13 cellular contexts compared by ENCODE assay signal in genomic region chr5:9467199-9468069, GRCh38.
DNase-seq lines count a peak whose midpoint lies in the region; ATAC-seq and TF ChIP-seq lines count a peak whose summit lies in the region.
"Had no signal": no experiment of that assay in that cellular context is flagged by ENCODE, and none has a peak within 500 bp of the region (broad histone marks: within the 10 kb centered on the region; RNA-seq: fewer than 3 reads in every experiment).

No MANE protein-coding gene starts in this region.

- H3K4me1 ChIP-seq in mammary epithelial cell (ENCODE audit: insufficient read depth, low read length) (peaks cover 32% of the 10 kb centered on the region), mucosa of descending colon (ENCODE audit: low read depth) (no peaks in the 10 kb centered on the region), urinary bladder (ENCODE audit: insufficient read depth) (no peaks in the 10 kb centered on the region)

- no peaks in the 10 kb centered on the region for H3K27me3 Mint-ChIP-seq in CD4-positive, alpha-beta T cell
- H3K27me3 Mint-ChIP-seq: activated naive CD4-positive, alpha-beta T cell treated with anti-CD3 and anti-CD28 coated beads, Interleukin-2, amount 50 U/mL, for 24 hours had no signal

- peaks cover 3% of the 10 kb centered on the region for H3K9me3 Mint-ChIP-seq in CD4-positive, alpha-beta T cell

- H3K4me1 Mint-ChIP-seq in CD4-positive, alpha-beta T cell (ENCODE audit: low read depth), result no peaks in the 10 kb centered on the region
- H3K4me1 Mint-ChIP-seq: activated naive CD4-positive, alpha-beta T cell treated with anti-CD3 and anti-CD28 coated beads, Interleukin-2, amount 50 U/mL, for 24 hours had no signal

- H3K36me3 ChIP-seq in MG63 (peaks cover 5% of the 10 kb centered on the region; the same call in 1 of the 2 replicates), mammary epithelial cell (ENCODE audit: insufficient read depth, low read length) (no peaks in the 10 kb centered on the region), mucosa of descending colon (ENCODE audit: low read depth) (no peaks in the 10 kb centered on the region), urinary bladder (ENCODE audit: insufficient read depth) (no peaks in the 10 kb centered on the region)

- H3K79me2 ChIP-seq in mammary epithelial cell (ENCODE audit: insufficient read depth, low read length), result no peaks in the 10 kb centered on the region

- dilution Hi-C loops in mammary epithelial cell (cut with HindIII; ENCODE audit: low sequenced_read_pairs), result no loop called here

- H3K9me3 ChIP-seq in MG63 (no peaks in the 10 kb centered on the region), mammary epithelial cell (replicated peaks; ENCODE audit: insufficient read depth, low read length) (no peaks in the 10 kb centered on the region), mucosa of descending colon (no peaks in the 10 kb centered on the region)
- no peaks in the 10 kb centered on the region for H3K9me3 ChIP-seq in CD4-positive, alpha-beta T cell (ENCODE audit: control insufficient read depth, low read length)

- H3K4me2 ChIP-seq in mammary epithelial cell (ENCODE audit: insufficient read depth, low read depth, low read length), result peak overlapping the region; percentile 78

- H3K27me3 ChIP-seq in MG63 (no peaks in the 10 kb centered on the region), mammary epithelial cell (ENCODE audit: insufficient read depth, low read length) (no peaks in the 10 kb centered on the region)
- H3K27me3 ChIP-seq in CD4-positive, alpha-beta T cell (ENCODE audit: control insufficient read depth, insufficient read depth, low read length), result no peaks in the 10 kb centered on the region

- peak overlapping the region; percentile 82 for H2AFZ ChIP-seq in mammary epithelial cell (ENCODE audit: low read depth, low read length)

- no peak overlapping the region for H3K27ac Mint-ChIP-seq in CD4-positive, alpha-beta T cell
- H3K27ac Mint-ChIP-seq: activated naive CD4-positive, alpha-beta T cell treated with anti-CD3 and anti-CD28 coated beads, Interleukin-2, amount 50 U/mL, for 24 hours; CD8-positive, alpha-beta T cell had no signal

- peak overlapping the region; percentile 82 for H3K27ac ChIP-seq in mammary epithelial cell (ENCODE audit: insufficient read depth, low read depth, low read length)
- H3K27ac ChIP-seq in urinary bladder (ENCODE audit: low read depth), result peak overlapping the region; percentile 64
- no peak overlapping the region for H3K27ac ChIP-seq in CD4-positive, alpha-beta T cell (ENCODE audit: low read depth, low read length)

- POLR2A ChIA-PET in CD4-positive, alpha-beta T cell (lab: Charles Lee), result no interaction called here

- H3K9ac ChIP-seq in mammary epithelial cell (ENCODE audit: insufficient read depth, low read length), result peak overlapping the region; percentile 49

- 0% methylated on average over 9 of the region's 13 CpGs for WGBS in mammary epithelial cell (ENCODE audit: low coverage, missing lambda C conversion rate)
- 46% methylated on average over 13 of the region's 13 CpGs for WGBS in urinary bladder

- peak; percentile 13 for ATAC-seq in mucosa of descending colon
- no peak for ATAC-seq in CD4-positive, alpha-beta T cell (ENCODE audit: poor library complexity)
- ATAC-seq: CD8-positive, alpha-beta T cell; K562 had no signal

- no peaks in the 10 kb centered on the region for H4K20me1 ChIP-seq in mammary epithelial cell (ENCODE audit: insufficient read depth, low read length)

- intact Hi-C loops in mammary epithelial cell (cut with micrococcal nuclease) (loop anchor here (1.0 kb wide), 1 partner anchor 27 kb away; no protein-coding TSS in a partner anchor), mucosa of descending colon (cut with DNase I, micrococcal nuclease) (no loop called here)
- intact Hi-C loops in CD4-positive, alpha-beta T cell (cut with DNase I, micrococcal nuclease), result no loop called here

- no peak overlapping the region for H3K4me3 Mint-ChIP-seq in CD4-positive, alpha-beta T cell
- H3K4me3 Mint-ChIP-seq: activated naive CD4-positive, alpha-beta T cell treated with anti-CD3 and anti-CD28 coated beads, Interleukin-2, amount 50 U/mL, for 24 hours; CD8-positive, alpha-beta T cell had no signal

- H3K4me3 ChIP-seq in MG63, result no peak overlapping the region
- H3K4me3 ChIP-seq in mammary epithelial cell (replicated peaks in 1 of 3; ENCODE audit: insufficient read depth in 1 of 3, low read depth in 2 of 3, low read length in 3 of 3), result peak overlapping the region in 1 of 3 experiments; percentile 17
- no peak overlapping the region for H3K4me3 ChIP-seq in mucosa of descending colon
- H3K4me3 ChIP-seq in urinary bladder (ENCODE audit: low read depth, low read length), result no peak overlapping the region
- H3K4me3 ChIP-seq: K562 had no signal

- CTCF ChIA-PET in mammary epithelial cell (lab: Charles Lee; ENCODE audit: low non-redundant PET), result no interaction called here
- CTCF ChIA-PET in CD4-positive, alpha-beta T cell (lab: Charles Lee), result no interaction called here

- in situ Hi-C loops in mammary epithelial cell (cut with MboI; ENCODE audit: low sequenced_read_pairs in 2 of 2), result no loop called here

- no peaks in the 10 kb centered on the region for H3K36me3 Mint-ChIP-seq in CD4-positive, alpha-beta T cell (ENCODE audit: low read depth)
- H3K36me3 Mint-ChIP-seq: activated naive CD4-positive, alpha-beta T cell treated with anti-CD3 and anti-CD28 coated beads, Interleukin-2, amount 50 U/mL, for 24 hours; CD8-positive, alpha-beta T cell had no signal

- no peak for TF ChIP-seq CTCF in mammary epithelial cell (conservative IDR thresholded peaks at IDR 0.05 in 1 of 2, IDR thresholded peaks at IDR 0.05 in 1 of 2; ENCODE audit: extremely low read depth in 1 of 2, insufficient read depth in 1 of 2, low read depth in 1 of 2, low read length in 2 of 2)
- TF ChIP-seq CTCF in mucosa of descending colon (IDR thresholded peaks at IDR 0.05), result no peak
- TF ChIP-seq CTCF in CD4-positive, alpha-beta T cell (IDR thresholded peaks at IDR 0.05), result no peak

- DNase-seq in MG63 (peak; percentile 86), mammary epithelial cell (peak; percentile 89), mucosa of descending colon (peak in 1 of 3 donors; percentile 29), amygdala (lab: John Stamatoyannopoulos, UW) (no peak), COR-L47 (lab: John Stamatoyannopoulos, UW) (no peak)
- DNase-seq in CD4-positive, alpha-beta T cell, result no peak
- DNase-seq: CD8-positive, alpha-beta T cell; NCI-H1694; right cardiac atrium; SHP77 had no signal

- BruUV-seq in mammary epithelial cell (replicated peaks; lab: Mats Ljungman, UMichigan), result no TSS peak

Comparison
In these comparisons a context has a peak if more than half of its experiments do, and no peak if none do; other contexts are left out.
1. DNase-seq: peak in MG63 (single experiment) and mammary epithelial cell (single experiment); none in amygdala (0 of 56), CD4-positive, alpha-beta T cell (0 of 10) and COR-L47 (single experiment).